ENCODE assay signal across 8 cellular contexts in the genomic region with DNA sequence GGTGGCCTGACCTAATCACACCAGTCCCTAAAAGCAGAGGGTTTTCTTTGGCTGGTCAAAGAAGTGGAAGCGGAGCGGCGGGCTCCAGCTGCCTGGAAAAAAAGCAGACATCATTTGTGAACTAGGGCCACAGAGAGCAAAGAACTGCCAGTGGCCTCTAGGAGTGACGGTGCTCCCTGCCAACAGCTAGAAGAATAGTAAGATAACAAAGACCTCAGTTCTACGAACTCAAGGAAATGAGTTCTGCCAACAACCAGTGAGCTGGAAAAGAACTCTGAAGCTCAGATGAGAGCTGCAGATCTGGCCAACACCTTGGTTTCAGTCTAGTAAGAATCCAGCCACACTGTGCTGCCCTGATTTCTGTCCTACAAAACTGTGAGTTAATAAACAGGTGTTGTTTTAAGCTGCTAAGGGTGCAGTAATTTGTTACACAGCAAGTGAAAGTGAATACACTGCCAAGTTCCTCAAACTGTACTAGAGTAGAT.
DNase-seq lines count a peak whose midpoint lies in the region; ATAC-seq and TF ChIP-seq lines count a peak whose summit lies in the region.

No MANE protein-coding gene starts in this region.

- no peak overlapping the region for H3K27ac ChIP-seq in lower lobe of right lung

- no peak overlapping the region for H3K4me3 ChIP-seq in lower lobe of right lung

- no peaks in the 10 kb centered on the region for H3K9me3 ChIP-seq in lower lobe of right lung

- no peaks in the 10 kb centered on the region for H3K27me3 Mint-ChIP-seq in activated B cell treated with CpG ODN at 0.5 μM for 24 hours

- DNase-seq in NCI-H82 (lab: John Stamatoyannopoulos, UW) (peak; percentile 13), NCI-H82 treated with DMSO at 0.1 percent for 48 hours (lab: John Stamatoyannopoulos, UW; ENCODE audit: unreplicated experiment) (no peak), activated B cell treated with CpG ODN at 0.5 μM for 24 hours (no peak), lower lobe of right lung (peak; percentile 35), activated gamma-delta T cell (lab: John Stamatoyannopoulos, UW) (no peak)
- no peak for DNase-seq in activated naive CD4-positive, alpha-beta T cell (lab: John Stamatoyannopoulos, UW)
- no peak for DNase-seq in stimulated activated CD8-positive, alpha-beta memory T cell treated with anti-CD3 and anti-CD28 coated beads, Interleukin-4, amount 100 ng/mL, for 48 hours

- POLR2A ChIA-PET in activated B cell treated with CpG ODN at 0.5 μM for 24 hours (lab: Charles Lee) = interaction anchor here (1.4 kb wide), 1 partner anchor 7 kb away, joined by 3 read pairs; no protein-coding TSS in a partner anchor

- peak overlapping the region; percentile 90 for H3K27ac Mint-ChIP-seq in activated B cell treated with CpG ODN at 0.5 μM for 24 hours

- peaks cover 30% of the 10 kb centered on the region for H3K4me1 ChIP-seq in lower lobe of right lung

- H3K27me3 ChIP-seq in lower lobe of right lung (ENCODE audit: low read depth) = no peaks in the 10 kb centered on the region

- CTCF ChIA-PET in activated B cell treated with CpG ODN at 0.5 μM for 24 hours (lab: Charles Lee) = no interaction called here

- H3K9me3 Mint-ChIP-seq in activated B cell treated with CpG ODN at 0.5 μM for 24 hours = no peaks in the 10 kb centered on the region

- intact Hi-C loops in activated B cell treated with CpG ODN at 0.5 μM for 24 hours (cut with micrococcal nuclease) (loop anchor here (5.0 kb wide), 1 partner anchor 37 kb away; no protein-coding TSS in a partner anchor), lower lobe of right lung (cut with DNase I) (no loop called here)

- H3K36me3 Mint-ChIP-seq in activated B cell treated with CpG ODN at 0.5 μM for 24 hours (ENCODE audit: low read depth) = peaks cover 3% of the 10 kb centered on the region

- peaks cover 86% of the 10 kb centered on the region for H3K4me1 Mint-ChIP-seq in activated B cell treated with CpG ODN at 0.5 μM for 24 hours

- peak overlapping the region; percentile 50 for H3K4me3 Mint-ChIP-seq in activated B cell treated with CpG ODN at 0.5 μM for 24 hours

- H3K36me3 ChIP-seq in lower lobe of right lung = no peaks in the 10 kb centered on the region

- peak; percentile 72 for ATAC-seq in HG03039 (IDR thresholded peaks at IDR 0.05; ENCODE audit: unreplicated experiment)
- peak; percentile 77 for ATAC-seq in activated B cell treated with CpG ODN at 0.5 μM for 24 hours (ENCODE audit: low read depth)
- ATAC-seq in lower lobe of right lung = peak; percentile 37 to 49

- no peak for TF ChIP-seq CTCF in activated B cell treated with CpG ODN at 0.5 μM for 24 hours (IDR thresholded peaks at IDR 0.05)
- no peak for TF ChIP-seq CTCF in lower lobe of right lung (IDR thresholded peaks at IDR 0.05)

Comparison
In these comparisons a context has a peak if more than half of its experiments do, and no peak if none do; other contexts are left out.
1. DNase-seq: peak in NCI-H82 (single experiment) and lower lobe of right lung (single experiment); none in NCI-H82 treated with DMSO at 0.1 percent for 48 hours (single experiment), activated B cell treated with CpG ODN at 0.5 μM for 24 hours (single experiment), activated gamma-delta T cell (single experiment), activated naive CD4-positive, alpha-beta T cell (0 of 4) and stimulated activated CD8-positive, alpha-beta memory T cell treated with anti-CD3 and anti-CD28 coated beads, Interleukin-4, amount 100 ng/mL, for 48 hours (single experiment).
2. Peak in every context shown above with its lines, with median percentiles within 50 percentile points of each other: ATAC-seq.